Comparison of ENCODE assay signal across 2 cellular contexts in the genomic region with DNA sequence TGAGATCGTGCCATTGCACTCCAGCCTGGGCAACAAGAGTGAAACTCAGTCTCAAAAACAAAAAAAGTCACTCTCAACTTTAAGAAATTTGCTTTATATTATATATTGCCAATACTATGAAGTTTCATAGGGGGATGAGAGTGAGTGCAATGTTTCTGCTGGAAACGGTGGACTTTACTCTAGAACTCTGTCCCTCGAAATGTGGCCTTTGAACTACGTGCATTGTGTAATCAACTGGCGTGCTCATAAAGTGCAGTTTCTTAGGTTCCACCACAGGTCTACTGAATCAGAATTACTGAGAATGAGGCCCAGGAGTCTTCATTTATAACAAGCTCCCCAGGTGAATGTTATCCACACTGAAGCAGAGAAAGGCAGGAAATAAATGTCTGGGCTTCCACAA.
TF ChIP-seq lines count a peak whose summit lies in the region.

No MANE protein-coding gene starts in this region.

TF ChIP-seq in H1, 55 proteins besides CTCF, POLR2A, EP300 and RAD21:
- TF ChIP-seq SIRT6 (IDR thresholded peaks at IDR 0.05; ENCODE audit: low read length) = no peak
- TF ChIP-seq HDAC2 (IDR thresholded peaks at IDR 0.05; ENCODE audit: borderline replicate concordance in 1 of 2, low read depth in 2 of 2, low read length in 2 of 2) = no peak
- no peak for TF ChIP-seq SP1 (IDR thresholded peaks at IDR 0.05; ENCODE audit: low read depth, low read length)
- no peak for TF ChIP-seq TEAD4 (IDR thresholded peaks at IDR 0.05; ENCODE audit: low read depth, low read length)
- no peak for TF ChIP-seq FOSL1 (IDR thresholded peaks at IDR 0.05; ENCODE audit: insufficient read depth, low read depth, low read length)
- TF ChIP-seq POU5F1 (IDR thresholded peaks at IDR 0.05; ENCODE audit: low read depth, low read length) = no peak
- no peak for TF ChIP-seq SP4 (IDR thresholded peaks at IDR 0.05; ENCODE audit: low read length)
- TF ChIP-seq GTF2F1 (IDR thresholded peaks at IDR 0.05; ENCODE audit: borderline replicate concordance, low read depth, low read length) = no peak
- TF ChIP-seq EZH2 (IDR thresholded peaks at IDR 0.05; ENCODE audit: low read depth, low read length, severe bottlenecking) = no peak
- TF ChIP-seq RXRA (IDR thresholded peaks at IDR 0.05; ENCODE audit: insufficient read depth, low read depth, low read length) = no peak
- no peak for TF ChIP-seq JUN (IDR thresholded peaks at IDR 0.05; ENCODE audit: low read depth, low read length)
- TF ChIP-seq EGR1 (IDR thresholded peaks at IDR 0.05; ENCODE audit: borderline replicate concordance, low read depth, low read length) = no peak
- TF ChIP-seq, protein P1, sequence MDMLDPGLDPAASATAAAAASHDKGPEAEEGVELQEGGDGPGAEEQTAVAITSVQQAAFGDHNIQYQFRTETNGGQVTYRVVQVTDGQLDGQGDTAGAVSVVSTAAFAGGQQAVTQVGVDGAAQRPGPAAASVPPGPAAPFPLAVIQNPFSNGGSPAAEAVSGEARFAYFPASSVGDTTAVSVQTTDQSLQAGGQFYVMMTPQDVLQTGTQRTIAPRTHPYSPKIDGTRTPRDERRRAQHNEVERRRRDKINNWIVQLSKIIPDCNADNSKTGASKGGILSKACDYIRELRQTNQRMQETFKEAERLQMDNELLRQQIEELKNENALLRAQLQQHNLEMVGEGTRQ (IDR thresholded peaks at IDR 0.05; ENCODE audit: low read length) = no peak
- no peak for TF ChIP-seq TCF12 (IDR thresholded peaks at IDR 0.05; ENCODE audit: low read depth, low read length)
- TF ChIP-seq BACH1 (IDR thresholded peaks at IDR 0.05; ENCODE audit: low read length) = no peak
- no peak for TF ChIP-seq KDM5A (IDR thresholded peaks at IDR 0.05; ENCODE audit: low read length)
- no peak for TF ChIP-seq RFX5 (IDR thresholded peaks at IDR 0.05; ENCODE audit: borderline replicate concordance, low read depth, low read length)

TF ChIP-seq in liver, 16 proteins besides CTCF, POLR2A, EP300 and RAD21:
- TF ChIP-seq HNF4G (IDR thresholded peaks at IDR 0.05) (peak; percentile 87), SP1 (IDR thresholded peaks at IDR 0.05) (peak; percentile 50), RXRA (IDR thresholded peaks at IDR 0.05) (peak; percentile 29 to 52), FOXA2 (IDR thresholded peaks at IDR 0.05) (no peak), NR2F2 (IDR thresholded peaks at IDR 0.05) (no peak), HNF4A (conservative IDR thresholded peaks at IDR 0.05) (peak; percentile 96 to 97), JUND (IDR thresholded peaks at IDR 0.05) (peak in 1 of 2 donors; percentile 49)
- TF ChIP-seq, protein P2, sequence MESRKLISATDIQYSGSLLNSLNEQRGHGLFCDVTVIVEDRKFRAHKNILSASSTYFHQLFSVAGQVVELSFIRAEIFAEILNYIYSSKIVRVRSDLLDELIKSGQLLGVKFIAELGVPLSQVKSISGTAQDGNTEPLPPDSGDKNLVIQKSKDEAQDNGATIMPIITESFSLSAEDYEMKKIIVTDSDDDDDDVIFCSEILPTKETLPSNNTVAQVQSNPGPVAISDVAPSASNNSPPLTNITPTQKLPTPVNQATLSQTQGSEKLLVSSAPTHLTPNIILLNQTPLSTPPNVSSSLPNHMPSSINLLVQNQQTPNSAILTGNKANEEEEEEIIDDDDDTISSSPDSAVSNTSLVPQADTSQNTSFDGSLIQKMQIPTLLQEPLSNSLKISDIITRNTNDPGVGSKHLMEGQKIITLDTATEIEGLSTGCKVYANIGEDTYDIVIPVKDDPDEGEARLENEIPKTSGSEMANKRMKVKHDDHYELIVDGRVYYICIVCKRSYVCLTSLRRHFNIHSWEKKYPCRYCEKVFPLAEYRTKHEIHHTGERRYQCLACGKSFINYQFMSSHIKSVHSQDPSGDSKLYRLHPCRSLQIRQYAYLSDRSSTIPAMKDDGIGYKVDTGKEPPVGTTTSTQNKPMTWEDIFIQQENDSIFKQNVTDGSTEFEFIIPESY (IDR thresholded peaks at IDR 0.05) = no peak
